ENCODE assay signal across 15 cellular contexts in genomic region chr9:136234597-136234996, GRCh38.
"Had no signal": no experiment of that assay in that cellular context is flagged by ENCODE, and none has a peak within 500 bp of the region (broad histone marks: within the 10 kb centered on the region; RNA-seq: fewer than 3 reads in every experiment).

No MANE protein-coding gene starts in this region.

- DNase-seq: activated naive CD4-positive, alpha-beta T cell; activated T-cell treated with anti-CD3 and anti-CD28 coated beads, Interleukin-2, amount 50 U/mL, for 48 hours; caudate nucleus; colonic mucosa; foreskin keratinocyte; head of caudate nucleus; islet precursor cell; mammary epithelial cell; psoas muscle; sigmoid colon; stimulated activated CD4-positive, alpha-beta T cell treated with anti-CD3 and anti-CD28 coated beads, Interleukin-12 subunit alpha, Interleukin-12 subunit beta, amount 100 ng/mL, for 4 hours; stomach had no signal

- H3K9me3 Mint-ChIP-seq: natural killer cell treated with Interleukin-12 subunit alpha and Interleukin-12 subunit beta and Interleukin-15 and Interleukin-18, amount 100 ng/mL, for 72 hours had no signal

- H3K36me3 Mint-ChIP-seq: natural killer cell treated with Interleukin-12 subunit alpha and Interleukin-12 subunit beta and Interleukin-15 and Interleukin-18, amount 100 ng/mL, for 72 hours had no signal

- ATAC-seq: foreskin keratinocyte, left lobe of liver, psoas muscle had no signal

- H3K27ac Mint-ChIP-seq: natural killer cell treated with Interleukin-12 subunit alpha and Interleukin-12 subunit beta and Interleukin-15 and Interleukin-18, amount 100 ng/mL, for 72 hours had no signal

- H3K4me3 ChIP-seq: colonic mucosa, psoas muscle, sigmoid colon, stomach, vagina had no signal

- H3K4me1 ChIP-seq: colonic mucosa, foreskin keratinocyte, sigmoid colon, vagina had no signal

- H3K27ac ChIP-seq: colonic mucosa, foreskin keratinocyte, psoas muscle, sigmoid colon, stomach, vagina had no signal

- H3K4me3 Mint-ChIP-seq: natural killer cell treated with Interleukin-12 subunit alpha and Interleukin-12 subunit beta and Interleukin-15 and Interleukin-18, amount 100 ng/mL, for 72 hours had no signal

- H3K27me3 ChIP-seq: colonic mucosa, foreskin keratinocyte, sigmoid colon, stomach, vagina had no signal

- H3K9me3 ChIP-seq: colonic mucosa, psoas muscle, sigmoid colon, stomach, vagina had no signal

- H3K36me3 ChIP-seq: colonic mucosa had no signal

- H3K27me3 Mint-ChIP-seq: natural killer cell treated with Interleukin-12 subunit alpha and Interleukin-12 subunit beta and Interleukin-15 and Interleukin-18, amount 100 ng/mL, for 72 hours had no signal
